8 cellular contexts compared by ENCODE assay signal in genomic region chr2:234463626-234464290, GRCh38. TPM values are rescaled to one million over a fixed set of nuclear protein-coding genes. Genes with fewer than 3 reads are reported as not detected.
DNase-seq lines count a peak whose midpoint lies in the region; ATAC-seq and TF ChIP-seq lines count a peak whose summit lies in the region.

No MANE protein-coding gene starts in this region.

- H3K27me3 ChIP-seq in foreskin keratinocyte = no peaks in the 10 kb centered on the region

- H3K4me1 ChIP-seq in foreskin keratinocyte = peaks cover 24% of the 10 kb centered on the region

- TF ChIP-seq CTCF in foreskin keratinocyte (conservative IDR thresholded peaks at IDR 0.05) = no peak
- TF ChIP-seq CTCF in coronary artery (IDR thresholded peaks at IDR 0.05) = no peak

- DNase-seq in NCI-H2029 treated with DMSO at 0.1 percent for 48 hours (lab: John Stamatoyannopoulos, UW) = peak; percentile 83
- peak; percentile 70 to 74 for DNase-seq in activated CD4-positive, alpha-beta T cell treated with anti-CD3 and anti-CD28 coated beads, Interleukin-2, amount 50 U/mL, for 4 hours
- DNase-seq in foreskin keratinocyte = peak; percentile 91 to 92
- peak; percentile 55 for DNase-seq in stimulated activated naive CD8-positive, alpha-beta T cell treated with anti-CD3 and anti-CD28 coated beads, Interleukin-15, Interleukin-2, amounts not matched to agents 100 U/mL and 50 U/mL, for 24 hours
- no peak for DNase-seq in coronary artery (ENCODE audit: low spot score)
- no peak for DNase-seq in Right ventricle myocardium superior
- no peak for DNase-seq in left ventricle myocardium superior
- DNase-seq in NOMO-1 (lab: John Stamatoyannopoulos, UW; ENCODE audit: unreplicated experiment in 2 of 2) = no peak

- ATAC-seq in foreskin keratinocyte (peak; percentile 76), Right ventricle myocardium superior (ENCODE audit: poor library complexity) (no peak), left ventricle myocardium superior (no peak)
- peak; percentile 68 for ATAC-seq in stimulated activated naive CD8-positive, alpha-beta T cell treated with anti-CD3 and anti-CD28 coated beads, Interleukin-15, Interleukin-2, amounts not matched to agents 100 U/mL and 50 U/mL, for 24 hours

- intact Hi-C loops in Right ventricle myocardium superior (cut with DNase I) (no loop called here), left ventricle myocardium superior (cut with micrococcal nuclease) (no loop called here)

- H3K27ac ChIP-seq in foreskin keratinocyte = peak overlapping the region; percentile 78
- H3K27ac ChIP-seq in coronary artery = no peak overlapping the region

- H3K4me3 ChIP-seq in coronary artery = no peak overlapping the region

RNA-seq across cellular contexts. Expression of gene ARL4C, which starts 33.1 kb away (rescaled TPM):
- 139 and 150 TPM in 2 replicates for total RNA-seq in foreskin keratinocyte
- polyA plus RNA-seq in foreskin keratinocyte = 105 and 111 TPM in 2 replicates
- 2.9 TPM for total RNA-seq in Right ventricle myocardium superior
- 1.5 TPM for total RNA-seq in left ventricle myocardium superior

Comparison
In these comparisons a context has a peak if more than half of its experiments do, and no peak if none do; other contexts are left out.
1. DNase-seq: peak in NCI-H2029 treated with DMSO at 0.1 percent for 48 hours (single experiment), activated CD4-positive, alpha-beta T cell treated with anti-CD3 and anti-CD28 coated beads, Interleukin-2, amount 50 U/mL, for 4 hours (2 of 2), foreskin keratinocyte (2 of 2) and stimulated activated naive CD8-positive, alpha-beta T cell treated with anti-CD3 and anti-CD28 coated beads, Interleukin-15, Interleukin-2, amounts not matched to agents 100 U/mL and 50 U/mL, for 24 hours (single experiment); none in coronary artery (single experiment), Right ventricle myocardium superior (single experiment), left ventricle myocardium superior (single experiment) and NOMO-1 (0 of 2).
2. ATAC-seq: peak in foreskin keratinocyte (single experiment) and stimulated activated naive CD8-positive, alpha-beta T cell treated with anti-CD3 and anti-CD28 coated beads, Interleukin-15, Interleukin-2, amounts not matched to agents 100 U/mL and 50 U/mL, for 24 hours (single experiment); none in Right ventricle myocardium superior (single experiment) and left ventricle myocardium superior (single experiment).
3. RNA of gene ARL4C, which starts 33.1 kb away (total RNA-seq): 139 to 150 TPM in foreskin keratinocyte; 2.9 TPM in Right ventricle myocardium superior (single experiment) and 1.5 TPM in left ventricle myocardium superior (single experiment); every median in the first group is over 10 times any median in the second.